Comparison of ENCODE assay signal across 8 cellular contexts in the genomic region with DNA sequence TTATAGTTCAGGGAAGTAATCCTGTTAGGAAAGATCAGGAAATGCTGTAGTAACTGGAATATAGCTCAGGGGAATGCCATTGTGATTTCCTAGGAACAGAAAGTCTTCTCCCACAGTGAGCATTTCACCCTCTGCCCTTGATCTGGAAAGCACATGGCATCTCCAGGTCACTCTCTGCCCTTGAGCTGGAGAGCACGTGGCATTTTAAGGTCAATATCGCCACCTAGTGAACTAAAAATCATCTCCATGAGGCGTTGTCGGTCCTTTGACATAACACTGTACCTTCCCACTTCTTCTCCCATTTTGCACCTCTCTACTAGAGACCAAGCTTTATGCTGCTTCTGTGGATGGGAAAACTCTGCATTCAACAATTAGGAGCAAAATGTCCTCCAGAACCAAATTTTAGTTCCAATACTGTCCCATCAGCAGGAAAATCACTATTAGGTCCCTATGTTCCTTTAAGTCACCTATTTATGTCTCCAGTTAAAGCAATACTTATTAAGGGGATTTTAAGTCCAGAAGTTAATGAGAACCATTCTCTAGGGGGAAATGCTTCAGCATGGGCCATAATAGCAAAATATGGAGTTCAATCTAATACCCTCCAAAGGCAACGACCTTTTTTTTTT. TPM values are rescaled to one million over a fixed set of nuclear protein-coding genes. Genes with fewer than 3 reads are reported as not detected.
DNase-seq lines count a peak whose midpoint lies in the region; ATAC-seq, FAIRE-seq and TF ChIP-seq lines count a peak whose summit lies in the region.

No MANE protein-coding gene starts in this region.

- FAIRE-seq in H54 (lab: Jason Lieb, UNC) = peak; percentile 94

- peak; percentile 92 to 98 for ATAC-seq in activated naive CD4-positive, alpha-beta T cell treated with anti-CD3 and anti-CD28 coated beads, Interleukin-2, amount 50 U/mL, for 72 hours
- ATAC-seq in heart right ventricle (peak; percentile 81 to 95 (median 92)), HG02981 (IDR thresholded peaks at IDR 0.05; ENCODE audit: unreplicated experiment) (no peak)

- 0 out of 2 replicates have a peak, but pooled peaks cover 3% of the 10 kb centered on the region for H3K4me1 ChIP-seq in MM.1S (ENCODE audit: low read length)
- H3K4me1 ChIP-seq in PC-9 (replicated peaks; ENCODE audit: insufficient read depth) = peaks cover 20% of the 10 kb centered on the region
- H3K4me1 ChIP-seq in heart right ventricle = peaks cover 0 to 27% (median 0%) of the 10 kb centered on the region in 9 donors

- no peak overlapping the region for H3K4me3 ChIP-seq in MM.1S (ENCODE audit: low read length)
- H3K4me3 ChIP-seq in PC-9 = no peak overlapping the region
- no peak overlapping the region for H3K4me3 ChIP-seq in heart right ventricle

- no peak overlapping the region for H3K27ac Mint-ChIP-seq in activated naive CD4-positive, alpha-beta T cell treated with anti-CD3 and anti-CD28 coated beads, Interleukin-2, amount 50 U/mL, for 72 hours

- no peak for TF ChIP-seq POLR2A in H54 (IDR thresholded peaks at IDR 0.05; ENCODE audit: low read depth, low read length)

- intact Hi-C loops in PC-9 (cut with micrococcal nuclease; ENCODE audit: unreplicated experiment) (loop anchor here (1.0 to 10.0 kb wide), 5 partner anchors 100 to 705 kb away; a partner anchor contains a TSS), heart right ventricle (cut with DNase I) (loop anchor here (1.0 to 10.0 kb wide), 13 partner anchors 95 to 705 kb away; no protein-coding TSS in a partner anchor)

- H3F3A ChIP-seq in MM.1S (ENCODE audit: insufficient read depth, low read length) (no peaks in the 10 kb centered on the region), PC-9 (ENCODE audit: insufficient read depth, low read depth) (peaks cover 10% of the 10 kb centered on the region)

- H3K9ac ChIP-seq in MM.1S (ENCODE audit: low read length) = no peak overlapping the region

- H3K9me3 ChIP-seq in MM.1S (replicated peaks; ENCODE audit: insufficient read depth, low read length) (no peaks in the 10 kb centered on the region), PC-9 (ENCODE audit: insufficient read depth, low read depth) (no peaks in the 10 kb centered on the region), heart right ventricle (no peaks in the 10 kb centered on the region)

- H3K27me3 ChIP-seq in MM.1S (replicated peaks; ENCODE audit: insufficient read depth, low read length) (no peaks in the 10 kb centered on the region), PC-9 (ENCODE audit: insufficient read depth, low read depth) (no peaks in the 10 kb centered on the region), heart right ventricle (no peaks in the 10 kb centered on the region)

- 18 to 20% methylated on average over 5 of the region's 5 CpGs for WGBS in heart right ventricle, 2 donors

- H2AFZ ChIP-seq in MM.1S (ENCODE audit: low read length) = peak overlapping the region; percentile 68
- no peak overlapping the region for H2AFZ ChIP-seq in PC-9

- no peaks in the 10 kb centered on the region for H3K79me2 ChIP-seq in MM.1S (ENCODE audit: low read length)
- H3K79me2 ChIP-seq in PC-9 (ENCODE audit: low read depth) = no peaks in the 10 kb centered on the region

- no peaks in the 10 kb centered on the region for H3K9me2 ChIP-seq in MM.1S (replicated peaks; ENCODE audit: insufficient read depth, low read length)
- no peaks in the 10 kb centered on the region for H3K9me2 ChIP-seq in PC-9 (ENCODE audit: insufficient read depth)

- H4K20me1 ChIP-seq in MM.1S (ENCODE audit: insufficient read depth, low read length) = no peaks in the 10 kb centered on the region
- H4K20me1 ChIP-seq in PC-9 (ENCODE audit: insufficient read depth) = no peaks in the 10 kb centered on the region

- no peak overlapping the region for H3K27ac ChIP-seq in MM.1S (ENCODE audit: low read length)
- H3K27ac ChIP-seq in PC-9 = no peak overlapping the region
- H3K27ac ChIP-seq in heart right ventricle = no peak overlapping the region

- POLR2A ChIA-PET in PC-9 (lab: Charles Lee; ENCODE audit: unreplicated experiment) = no interaction called here

- peak; percentile 39 for DNase-seq in GM04503 (ENCODE audit: low read depth)
- peak; percentile 47 for DNase-seq in H54 (ENCODE audit: insufficient read length, low spot score)
- peak; percentile 83 for DNase-seq in MM.1S
- DNase-seq in PC-9 = peak; percentile 40 to 64
- DNase-seq in activated naive CD4-positive, alpha-beta T cell treated with anti-CD3 and anti-CD28 coated beads, Interleukin-2, amount 50 U/mL, for 72 hours (ENCODE audit: low spot score in 2 of 2) = peak in 1 of 2 donors; percentile 46
- DNase-seq in heart right ventricle = peak in 1 of 2 donors; percentile 54
- DNase-seq in putamen (ENCODE audit: low spot score) = peak; percentile 61

- CTCF ChIA-PET in PC-9 (lab: Charles Lee) = interaction anchor here (0.6 to 1.0 kb wide), 5 partner anchors 100 to 498 kb away, joined by 3 to 8 read pairs (median 4); no protein-coding TSS in a partner anchor

- BruUV-seq in PC-9 (replicated peaks; lab: Mats Ljungman, UMichigan) = no TSS peak

- TF ChIP-seq CTCF in MM.1S (IDR thresholded peaks at IDR 0.05; ENCODE audit: low read length) = peak; percentile 73
- peak; percentile 83 for TF ChIP-seq CTCF in PC-9 (conservative IDR thresholded peaks at IDR 0.05)
- TF ChIP-seq CTCF in heart right ventricle (IDR thresholded peaks at IDR 0.05) = peak; percentile 34 to 82 (median 73)

- H3K36me3 Mint-ChIP-seq in activated naive CD4-positive, alpha-beta T cell treated with anti-CD3 and anti-CD28 coated beads, Interleukin-2, amount 50 U/mL, for 72 hours = no peaks in the 10 kb centered on the region

- no peak overlapping the region for H3K4me2 ChIP-seq in MM.1S (ENCODE audit: low read depth, low read length)
- no peak overlapping the region for H3K4me2 ChIP-seq in PC-9

- H3K36me3 ChIP-seq in MM.1S (replicated peaks; ENCODE audit: insufficient read depth, low read length) (no peaks in the 10 kb centered on the region), PC-9 (ENCODE audit: low read depth) (no peaks in the 10 kb centered on the region), heart right ventricle (no peaks in the 10 kb centered on the region)

- no peaks in the 10 kb centered on the region for H3K9me3 Mint-ChIP-seq in activated naive CD4-positive, alpha-beta T cell treated with anti-CD3 and anti-CD28 coated beads, Interleukin-2, amount 50 U/mL, for 72 hours

RNA-seq across cellular contexts. Expression of a gene that starts 54.7 kb away (rescaled TPM):
- total RNA-seq in PC-9 (2021) (28.9 and 30.0 TPM in 2 replicates), heart right ventricle (10 to 100 TPM in 6 of 10 donors, 1 to 10 TPM in 4; 6.4 to 12.7 (median 10.3) TPM)
- total RNA-seq in activated naive CD4-positive, alpha-beta T cell treated with anti-CD3 and anti-CD28 coated beads, Interleukin-2, amount 50 U/mL, for 72 hours = 10 to 100 TPM; 11.4 to 14.5 TPM
- polyA plus RNA-seq in heart right ventricle = 10 to 100 TPM in 1 of 2 donors, 1 to 10 TPM in 1; 2.6 to 11.5 TPM
